ENCODE assay signal across 1 cellular context in genomic region chr21:36060159-36060921, GRCh38.
TF ChIP-seq lines count a peak whose summit lies in the region.

Gene SETD4 (minus strand): TSS chr21:36060526. CDS start chr21:36058888, 1,638 bp downstream.

TF ChIP-seq in HepG2, 621 proteins besides CTCF, POLR2A, EP300 and RAD21 (continued from another document and continues in another):
- TF ChIP-seq HMGXB3 (CRISPR knock-in tag; IDR thresholded peaks at IDR 0.05; ENCODE audit: borderline replicate concordance) (no peak), KAT8 (CRISPR knock-in tag; IDR thresholded peaks at IDR 0.05) (peak; percentile 94), ZMYM4 (CRISPR knock-in tag; IDR thresholded peaks at IDR 0.05) (peak; percentile 71; the same call in 1 of the 2 replicates), SP140L (CRISPR knock-in tag; IDR thresholded peaks at IDR 0.05; ENCODE audit: borderline replicate concordance) (no peak), ZNF205 (CRISPR knock-in tag; IDR thresholded peaks at IDR 0.05) (peak; percentile 36), RFX5 (IDR thresholded peaks at IDR 0.05; ENCODE audit: low read depth, low read length) (no peak), ZBTB21 (CRISPR knock-in tag; IDR thresholded peaks at IDR 0.05) (0 out of 2 replicates have a peak, but pooled peaks have one; percentile 3), TMF1 (CRISPR knock-in tag; IDR thresholded peaks at IDR 0.05; ENCODE audit: low read depth) (peak; percentile 54; the same call in 1 of the 2 replicates), ATF1 (CRISPR knock-in tag; IDR thresholded peaks at IDR 0.05) (no peak), ZNF674 (CRISPR knock-in tag; IDR thresholded peaks at IDR 0.05; ENCODE audit: low read depth) (no peak), E2F2 (CRISPR knock-in tag; IDR thresholded peaks at IDR 0.05; ENCODE audit: borderline replicate concordance) (peak; percentile 45; the same call in 1 of the 2 replicates), ZNF235 (CRISPR knock-in tag; IDR thresholded peaks at IDR 0.05; ENCODE audit: borderline replicate concordance) (no peak), GZF1 (CRISPR knock-in tag; IDR thresholded peaks at IDR 0.05) (no peak), XBP1 (CRISPR knock-in tag; IDR thresholded peaks at IDR 0.05) (no peak), POLR2AphosphoS2 (IDR thresholded peaks at IDR 0.05; ENCODE audit: low read depth, low read length) (no peak), MEIS1 (CRISPR knock-in tag; IDR thresholded peaks at IDR 0.05; ENCODE audit: borderline replicate concordance) (no peak), KLF9 (CRISPR knock-in tag; IDR thresholded peaks at IDR 0.05; ENCODE audit: low read depth) (no peak), POGK (CRISPR knock-in tag; conservative IDR thresholded peaks at IDR 0.05) (0 out of 2 replicates have a peak, but pooled peaks have one; percentile 57), GATAD1 (CRISPR knock-in tag; IDR thresholded peaks at IDR 0.05) (peak; percentile 83), HOXA9 (CRISPR knock-in tag; IDR thresholded peaks at IDR 0.05; ENCODE audit: borderline replicate concordance) (no peak), FOXK2 (IDR thresholded peaks at IDR 0.05) (no peak), PRDM10 (CRISPR knock-in tag; IDR thresholded peaks at IDR 0.05; ENCODE audit: low read depth) (peak; percentile 39; the same call in 1 of the 2 replicates), HNF4G (IDR thresholded peaks at IDR 0.05; ENCODE audit: borderline replicate concordance, low read depth, low read length) (no peak), HNF4G (CRISPR knock-in tag; IDR thresholded peaks at IDR 0.05; ENCODE audit: borderline replicate concordance, low read depth) (no peak), ZFP41 (CRISPR knock-in tag; IDR thresholded peaks at IDR 0.05; ENCODE audit: borderline replicate concordance) (no peak), HDAC2 (CRISPR knock-in tag; IDR thresholded peaks at IDR 0.05) (peak; percentile 79), ZNF33A (CRISPR knock-in tag; IDR thresholded peaks at IDR 0.05; ENCODE audit: borderline replicate concordance) (no peak), STAG1 (CRISPR knock-in tag; IDR thresholded peaks at IDR 0.05) (no peak), ZNF800 (CRISPR knock-in tag; IDR thresholded peaks at IDR 0.05) (0 out of 2 replicates have a peak, but pooled peaks have one; percentile 41), ZNF234 (CRISPR knock-in tag; conservative IDR thresholded peaks at IDR 0.05) (no peak; the same call in 1 of the 2 replicates), SIX4 (CRISPR knock-in tag; IDR thresholded peaks at IDR 0.05) (no peak), ZNF672 (CRISPR knock-in tag; IDR thresholded peaks at IDR 0.05) (no peak), TCF7 (IDR thresholded peaks at IDR 0.05; ENCODE audit: low read depth) (no peak), ZNF709 (CRISPR knock-in tag; IDR thresholded peaks at IDR 0.05) (peak; percentile 30; the same call in 1 of the 2 replicates), ZNF446 (CRISPR knock-in tag; IDR thresholded peaks at IDR 0.05) (no peak; the same call in 1 of the 2 replicates), SOX6 (IDR thresholded peaks at IDR 0.05) (no peak), SOX6 (CRISPR knock-in tag; IDR thresholded peaks at IDR 0.05) (peak; percentile 27; the same call in 1 of the 2 replicates), ZNF580 (CRISPR knock-in tag; IDR thresholded peaks at IDR 0.05; ENCODE audit: borderline replicate concordance, low read depth) (0 out of 2 replicates have a peak, but pooled peaks have one; percentile 18), ZFP36 (IDR thresholded peaks at IDR 0.05; ENCODE audit: borderline replicate concordance, low read depth, low read length, partially characterized antibody) (no peak), FOXM1 (CRISPR knock-in tag; IDR thresholded peaks at IDR 0.05) (no peak), TEF (CRISPR knock-in tag; IDR thresholded peaks at IDR 0.05) (no peak), MED8 (CRISPR knock-in tag; IDR thresholded peaks at IDR 0.05; ENCODE audit: insufficient replicate concordance) (no peak), ARID3A (IDR thresholded peaks at IDR 0.05; ENCODE audit: low read depth, low read length) (no peak), ZNF737 (CRISPR knock-in tag; IDR thresholded peaks at IDR 0.05; ENCODE audit: borderline replicate concordance) (no peak), HINFP (CRISPR knock-in tag; IDR thresholded peaks at IDR 0.05; ENCODE audit: low read depth) (0 out of 2 replicates have a peak, but pooled peaks have one; percentile 22), CEBPB (IDR thresholded peaks at IDR 0.05; ENCODE audit: borderline replicate concordance, low read depth, low read length) (peak; percentile 59; the same call in 1 of the 2 replicates), MLX (CRISPR knock-in tag; IDR thresholded peaks at IDR 0.05) (no peak), FOXJ3 (CRISPR knock-in tag; IDR thresholded peaks at IDR 0.05; ENCODE audit: borderline replicate concordance) (0 out of 2 replicates have a peak, but pooled peaks have one; percentile 28)
